ENCODE assay signal across 19 cellular contexts in the genomic region with DNA sequence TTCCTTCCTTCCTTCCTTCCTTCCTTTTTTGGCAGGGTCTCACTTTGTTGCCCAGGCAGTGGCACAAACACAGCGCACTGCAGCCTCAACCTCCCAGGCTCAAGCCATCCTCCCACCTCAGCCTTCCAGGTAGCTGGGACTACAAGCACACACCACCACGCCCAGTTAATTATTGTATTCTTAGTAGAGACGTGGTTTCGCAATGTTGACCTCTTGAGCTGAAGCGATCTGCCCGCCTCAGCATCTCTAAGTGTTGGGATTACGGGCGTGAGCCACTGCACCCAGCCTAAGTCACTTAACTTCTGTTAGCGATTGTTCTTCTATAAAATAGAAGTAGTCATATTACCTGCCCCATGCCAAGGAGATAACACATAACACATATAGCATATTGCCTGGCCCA. TPM values are rescaled to one million over a fixed set of nuclear protein-coding genes. Genes with fewer than 3 reads are reported as not detected.
DNase-seq lines count a peak whose midpoint lies in the region; ATAC-seq, FAIRE-seq and TF ChIP-seq lines count a peak whose summit lies in the region.
"Had no signal": no experiment of that assay in that cellular context is flagged by ENCODE, and none has a peak within 500 bp of the region (broad histone marks: within the 10 kb centered on the region; RNA-seq: fewer than 3 reads in every experiment).

No MANE protein-coding gene starts in this region.

- no peaks in the 10 kb centered on the region for H3K9me3 Mint-ChIP-seq in Caco-2 (ENCODE audit: unreplicated experiment)
- H3K9me3 Mint-ChIP-seq in stimulated activated effector memory CD8-positive, alpha-beta T cell treated with anti-CD3 and anti-CD28 coated beads, Interleukin-12 subunit alpha, Interleukin-12 subunit beta, amount 100 ng/mL, for 72 hours: no peaks in the 10 kb centered on the region
- H3K9me3 Mint-ChIP-seq: activated naive CD4-positive, alpha-beta T cell treated with anti-CD3 and anti-CD28 coated beads, Interleukin-2, amount 10 ng/mL, durations not matched to agents 7 days and 5 days had no signal

- H3K4me1 Mint-ChIP-seq in Caco-2 (ENCODE audit: low read depth, unreplicated experiment): peaks cover 45% of the 10 kb centered on the region
- H3K4me1 Mint-ChIP-seq in stimulated activated effector memory CD8-positive, alpha-beta T cell treated with anti-CD3 and anti-CD28 coated beads, Interleukin-12 subunit alpha, Interleukin-12 subunit beta, amount 100 ng/mL, for 72 hours: peaks cover 25% of the 10 kb centered on the region

- no peak for FAIRE-seq in A549 (lab: Jason Lieb, UNC)

- H3K9me3 ChIP-seq in A549: no peaks in the 10 kb centered on the region
- H3K9me3 ChIP-seq in Caco-2: no peaks in the 10 kb centered on the region
- H3K9me3 ChIP-seq in left lung: no peaks in the 10 kb centered on the region
- H3K9me3 ChIP-seq in heart right ventricle: no peaks in the 10 kb centered on the region
- H3K9me3 ChIP-seq: BE2C, ovary had no signal

- H3K4me3 ChIP-seq in A549 (no peak overlapping the region), Caco-2 (ENCODE audit: low read depth, low read length) (no peak overlapping the region), left lung (no peak overlapping the region), heart right ventricle (no peak overlapping the region)
- H3K4me3 ChIP-seq: ovary had no signal

- H3K27me3 ChIP-seq in Caco-2 (replicated peaks; ENCODE audit: control insufficient read depth, insufficient read depth, low read length): no peaks in the 10 kb centered on the region
- H3K27me3 ChIP-seq in left lung: peaks cover 0 to 28% of the 10 kb centered on the region in 2 donors
- peaks cover 0 to 20% (median 0%) of the 10 kb centered on the region in 7 donors for H3K27me3 ChIP-seq in heart right ventricle
- H3K27me3 ChIP-seq: ovary had no signal

- DNase-seq in A549 (ENCODE audit: low read depth in 1 of 2, low spot score in 1 of 2) (no peak), Caco-2 (peak; percentile 58 to 67), NOMO-1 treated with DMSO at 0.1 percent for 48 hours (lab: John Stamatoyannopoulos, UW; ENCODE audit: unreplicated experiment) (peak; percentile 15), left lung (peak in 1 of 2 donors; percentile 60), heart right ventricle (no peak), left lobe of liver (ENCODE audit: low spot score) (no peak)
- DNase-seq in stimulated activated effector memory CD8-positive, alpha-beta T cell treated with anti-CD3 and anti-CD28 coated beads, Interleukin-12 subunit alpha, Interleukin-12 subunit beta, amount 100 ng/mL, for 72 hours (ENCODE audit: low spot score in 2 of 2): no peak
- DNase-seq: activated CD4-positive, alpha-beta T cell treated with anti-CD3 and anti-CD28 coated beads for 48 hours; activated naive CD4-positive, alpha-beta T cell treated with anti-CD3 and anti-CD28 coated beads, Interleukin-2, amount 10 ng/mL, durations not matched to agents 7 days and 5 days; BE2C; cortex of kidney; foreskin melanocyte; GOT3; NCI-H1105; NCI-H446 treated with DMSO at 0.1 percent for 48 hours; ovary; stimulated activated CD4-positive, alpha-beta T cell treated with anti-CD3 and anti-CD28 coated beads, Interleukin-4, amount 100 ng/mL, for 24 hours had no signal

- BruUV-seq in Caco-2 (replicated peaks; lab: Mats Ljungman, UMichigan): no TSS peak

- H3K27ac ChIP-seq in A549 (no peak overlapping the region), left lung (no peak overlapping the region), heart right ventricle (no peak overlapping the region)
- H3K27ac ChIP-seq: ovary had no signal

- TF ChIP-seq RAD21 in A549 (conservative IDR thresholded peaks at IDR 0.05 in 1 of 2, IDR thresholded peaks at IDR 0.05 in 1 of 2): no peak

- H3K27me3 Mint-ChIP-seq in Caco-2 (ENCODE audit: insufficient read depth, unreplicated experiment): no peaks in the 10 kb centered on the region

- 83% methylated on average over 9 of the region's 9 CpGs for WGBS in A549 (ENCODE audit: missing lambda C conversion rate)
- 92 to 95% methylated on average over 9 of the region's 9 CpGs for WGBS in heart right ventricle, 2 donors

- ATAC-seq in A549: no peak
- peak; percentile 56 for ATAC-seq in left lung
- ATAC-seq in stimulated activated effector memory CD8-positive, alpha-beta T cell treated with anti-CD3 and anti-CD28 coated beads, Interleukin-12 subunit alpha, Interleukin-12 subunit beta, amount 100 ng/mL, for 72 hours: no peak
- no peak for ATAC-seq in heart right ventricle
- ATAC-seq in left lobe of liver: no peak

- POLR2A ChIA-PET in A549 (lab: Yijun Ruan, JAX) (no interaction called here), Caco-2 (lab: Charles Lee) (interaction anchor here (0.6 kb wide), 1 partner anchor 53 kb away, joined by 3 read pairs; no protein-coding TSS in a partner anchor)

- intact Hi-C loops in Caco-2 (cut with micrococcal nuclease; ENCODE audit: unreplicated experiment) (loop anchor here (5.0 kb wide), 1 partner anchor 216 kb away; no protein-coding TSS in a partner anchor), left lung (cut with DNase I) (no loop called here), heart right ventricle (cut with DNase I) (loop anchor here in 2 of 10 donors (10.0 kb wide), 1 partner anchor 119 kb away; no protein-coding TSS in a partner anchor)

- no peak overlapping the region for H3K4me3 Mint-ChIP-seq in Caco-2 (ENCODE audit: unreplicated experiment)
- H3K4me3 Mint-ChIP-seq in stimulated activated effector memory CD8-positive, alpha-beta T cell treated with anti-CD3 and anti-CD28 coated beads, Interleukin-12 subunit alpha, Interleukin-12 subunit beta, amount 100 ng/mL, for 72 hours: no peak overlapping the region
- H3K4me3 Mint-ChIP-seq: activated naive CD4-positive, alpha-beta T cell treated with anti-CD3 and anti-CD28 coated beads, Interleukin-2, amount 10 ng/mL, durations not matched to agents 7 days and 5 days had no signal

- no peaks in the 10 kb centered on the region for H3K36me3 ChIP-seq in Caco-2 (ENCODE audit: control insufficient read depth, insufficient read depth, low read length)
- H3K36me3 ChIP-seq in left lung: no peaks in the 10 kb centered on the region
- H3K36me3 ChIP-seq in heart right ventricle: no peaks in the 10 kb centered on the region
- H3K36me3 ChIP-seq: BE2C, ovary had no signal

- H3K4me2 ChIP-seq in A549: no peak overlapping the region

- no peak for TF ChIP-seq POLR2A in A549 (IDR thresholded peaks at IDR 0.05; ENCODE audit: low read length)

- TF ChIP-seq CTCF in A549 (IDR thresholded peaks at IDR 0.05): no peak
- no peak for TF ChIP-seq CTCF in Caco-2 (IDR thresholded peaks at IDR 0.05; ENCODE audit: insufficient read depth in 1 of 2, low read depth in 1 of 2, low read length in 1 of 2, severe bottlenecking in 1 of 2, unreplicated experiment in 1 of 2)
- TF ChIP-seq CTCF in left lung (IDR thresholded peaks at IDR 0.05): no peak
- TF ChIP-seq CTCF in heart right ventricle (IDR thresholded peaks at IDR 0.05): no peak

- TF ChIP-seq EP300 in A549 (IDR thresholded peaks at IDR 0.05): no peak

- CTCF ChIA-PET in A549 (lab: Yijun Ruan, JAX): interaction anchor here (0.7 to 3.5 kb wide), 3 partner anchors 12 to 573 kb away, joined by 3 to 20 read pairs (median 3); no protein-coding TSS in a partner anchor
- CTCF ChIA-PET in Caco-2 (lab: Charles Lee): interaction anchor here (1.4 to 2.9 kb wide), 2 partner anchors 12 to 18 kb away, joined by 3 to 17 read pairs; no protein-coding TSS in a partner anchor

- H3K36me3 Mint-ChIP-seq in Caco-2 (ENCODE audit: insufficient read depth, unreplicated experiment): no peaks in the 10 kb centered on the region
- peaks cover 12% of the 10 kb centered on the region for H3K36me3 Mint-ChIP-seq in stimulated activated effector memory CD8-positive, alpha-beta T cell treated with anti-CD3 and anti-CD28 coated beads, Interleukin-12 subunit alpha, Interleukin-12 subunit beta, amount 100 ng/mL, for 72 hours

- H3K4me1 ChIP-seq in A549 (peaks cover 43% of the 10 kb centered on the region), Caco-2 (peaks cover 29% of the 10 kb centered on the region), left lung (peaks cover 3 to 17% of the 10 kb centered on the region in 2 donors), heart right ventricle (peaks cover 5 to 20% (median 12%) of the 10 kb centered on the region in 9 donors)

- no peak overlapping the region for H3K27ac Mint-ChIP-seq in Caco-2 (ENCODE audit: unreplicated experiment)
- no peak overlapping the region for H3K27ac Mint-ChIP-seq in stimulated activated effector memory CD8-positive, alpha-beta T cell treated with anti-CD3 and anti-CD28 coated beads, Interleukin-12 subunit alpha, Interleukin-12 subunit beta, amount 100 ng/mL, for 72 hours
- H3K27ac Mint-ChIP-seq: activated naive CD4-positive, alpha-beta T cell treated with anti-CD3 and anti-CD28 coated beads, Interleukin-2, amount 10 ng/mL, durations not matched to agents 7 days and 5 days had no signal

TF ChIP-seq in A549, 52 proteins besides CTCF, POLR2A, EP300 and RAD21:
- TF ChIP-seq TP53 (CRISPR knock-in tag; IDR thresholded peaks at IDR 0.05) (no peak), CEBPB (IDR thresholded peaks at IDR 0.05) (peak; percentile 15 to 54; a peak in 3 of 4 replicates), FOSB (CRISPR knock-in tag; IDR thresholded peaks at IDR 0.05) (no peak), MYC (IDR thresholded peaks at IDR 0.05; ENCODE audit: borderline replicate concordance, low read length) (no peak)

RNA-seq across cellular contexts. Expression of gene SYTL2, which starts 2.8 kb away (rescaled TPM):
- polyA plus RNA-seq in A549 (2011; rRNA removed) (34.2 and 41.6 TPM in 2 replicates), A549 (2017; fragmentation: RNase III; extraction: RNeasy Plus Mini Kit Qiagen cat#74134 plus additional on column Dnase treatment) (10.8 to 15.5 TPM (median 11.6 TPM) in 3 replicates), heart right ventricle (1 to 10 TPM; 2.9 to 5.3 TPM)
- polyA plus RNA-seq in A549 (2012; cell fraction: cytosol; rRNA removed): 4.1 and 4.6 TPM in 2 replicates
- polyA plus RNA-seq in A549 (2012; cell fraction: nucleus; rRNA removed): 5.4 and 13.3 TPM in 2 replicates
- 15.1 and 16.5 TPM in 2 replicates for polyA minus RNA-seq in A549 (2011; rRNA and poly(A)+ RNA removed)
- total RNA-seq in Caco-2 (2022) (110 and 156 TPM in 2 replicates), left lung (10 to 100 TPM; 21.3 to 39.7 TPM), heart right ventricle (10 to 100 TPM in 1 of 10 donors, 1 to 10 TPM in 9; 3.5 to 16.1 (median 5.3) TPM), left lobe of liver (4.8 TPM)

RNA-seq across cellular contexts. Expression of gene CCDC83, which starts 41.5 kb away (rescaled TPM):
- not detected in 2 replicates for polyA plus RNA-seq in A549 (2011; rRNA removed)
- not detected in 2 replicates for polyA plus RNA-seq in A549 (2012; cell fraction: cytosol; rRNA removed)
- not detected in 2 replicates for polyA plus RNA-seq in A549 (2012; cell fraction: nucleus; rRNA removed)
- polyA plus RNA-seq in A549 (2017; fragmentation: RNase III; extraction: RNeasy Plus Mini Kit Qiagen cat#74134 plus additional on column Dnase treatment): not detected in 3 replicates
- polyA minus RNA-seq in A549 (2011; rRNA and poly(A)+ RNA removed): not detected in 2 replicates
- total RNA-seq in Caco-2 (2022): not detected in 2 replicates
- not detected for total RNA-seq in left lung
- not detected for total RNA-seq in heart right ventricle
- not detected for polyA plus RNA-seq in heart right ventricle
- not detected for total RNA-seq in left lobe of liver
- total RNA-seq: ovary, SK-MEL-5, temporal lobe had no signal
- polyA plus RNA-seq: ovary had no signal

Comparison
In these comparisons a context has a peak if more than half of its experiments do, and no peak if none do; other contexts are left out.
1. DNase-seq: peak in Caco-2 (2 of 2) and NOMO-1 treated with DMSO at 0.1 percent for 48 hours (single experiment); none in A549 (0 of 2), stimulated activated effector memory CD8-positive, alpha-beta T cell treated with anti-CD3 and anti-CD28 coated beads, Interleukin-12 subunit alpha, Interleukin-12 subunit beta, amount 100 ng/mL, for 72 hours (0 of 2), heart right ventricle (0 of 2) and left lobe of liver (single experiment).